In the genomic region with DNA sequence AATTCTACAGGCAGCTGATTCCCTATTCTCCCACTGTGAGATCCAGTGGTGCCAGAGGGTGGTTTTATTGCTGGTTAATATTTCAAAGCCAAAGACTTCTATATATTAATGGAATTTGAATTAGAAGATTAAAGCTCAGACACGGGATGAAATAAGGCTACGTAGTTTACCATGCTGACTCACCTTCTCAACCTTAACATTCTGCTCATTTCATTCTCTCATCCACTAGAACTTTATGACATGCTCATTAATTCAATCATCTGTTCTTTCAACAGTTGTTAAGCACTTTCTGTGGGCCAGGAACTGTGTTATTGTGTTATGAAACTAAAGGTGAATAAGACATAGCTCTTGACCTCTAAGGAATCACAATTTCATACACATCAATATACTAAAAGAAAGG, we compare ENCODE assay signal across 23 cellular contexts.
"Had no signal": no experiment of that assay in that cellular context is flagged by ENCODE, and none has a peak within 500 bp of the region (broad histone marks: within the 10 kb centered on the region; RNA-seq: fewer than 3 reads in every experiment).

No MANE protein-coding gene starts in this region.

- DNase-seq: Kasumi-1, MM.1S, NCI-H1092 treated with DMSO at 0.1 percent for 48 hours, NCI-H1436, NCI-H187, NCI-H2029, NCI-H2081 treated with DMSO at 0.1 percent for 48 hours, NCI-H2171, NCI-H226, NCI-H446, NCI-H510A, NCI-H524 treated with DMSO at 0.1 percent for 48 hours, NCI-H69, NCI-H774, SHP77, SK-N-SH, SW 1271 had no signal

- H3K27ac Mint-ChIP-seq: IgD-negative memory B cell had no signal

- H3K4me1 Mint-ChIP-seq: IgD-negative memory B cell had no signal

- H3K36me3 Mint-ChIP-seq: IgD-negative memory B cell had no signal

- ATAC-seq: K562 had no signal

- FAIRE-seq: HTR-8/SVneo, K562 had no signal

- H3K9me3 ChIP-seq: SK-N-SH had no signal

- H3K27ac ChIP-seq: HL-60, KMS-11, RWPE1 had no signal

- H3K27me3 Mint-ChIP-seq: IgD-negative memory B cell had no signal

- H3K4me3 ChIP-seq: K562 had no signal
